Comparison of ENCODE assay signal across 17 cellular contexts in genomic region chr1:116911779-116912469, GRCh38. TPM values are rescaled to one million over a fixed set of nuclear protein-coding genes. Genes with fewer than 3 reads are reported as not detected.
A peak's percentile ranks its signal among the peaks of the same experiment; 100 is the strongest.
DNase-seq lines count a peak whose midpoint lies in the region; ATAC-seq and TF ChIP-seq lines count a peak whose summit lies in the region.
"Had no signal": no experiment of that assay in that cellular context is flagged by ENCODE, and none has a peak within 500 bp of the region (broad histone marks: within the 10 kb centered on the region; RNA-seq: fewer than 3 reads in every experiment).

No MANE protein-coding gene starts in this region.

- H3K27me3 ChIP-seq in SK-N-SH (ENCODE audit: insufficient read depth) (no peaks in the 10 kb centered on the region), WERI-Rb-1 (ENCODE audit: insufficient read depth, low read depth, severe bottlenecking) (peaks cover 8% of the 10 kb centered on the region), hepatocyte (no peaks in the 10 kb centered on the region), smooth muscle cell (ENCODE audit: low read depth) (no peaks in the 10 kb centered on the region)

- no peak for TF ChIP-seq EP300 in SK-N-SH (IDR thresholded peaks at IDR 0.05; ENCODE audit: borderline replicate concordance in 1 of 2, low read depth in 1 of 2, low read length in 1 of 2)

- no peaks in the 10 kb centered on the region for H3K9me2 ChIP-seq in SK-N-SH
- no peaks in the 10 kb centered on the region for H3K9me2 ChIP-seq in hepatocyte (replicated peaks; ENCODE audit: insufficient read depth)

- H4K20me1 ChIP-seq in SK-N-SH (ENCODE audit: insufficient read depth) (no peaks in the 10 kb centered on the region), hepatocyte (ENCODE audit: insufficient read depth, poor library complexity, severe bottlenecking) (no peaks in the 10 kb centered on the region), smooth muscle cell (ENCODE audit: low read depth) (peaks cover 51% of the 10 kb centered on the region)

- H3K9ac ChIP-seq in SK-N-SH (no peak overlapping the region), smooth muscle cell (ENCODE audit: low read depth) (no peak overlapping the region)

- 83% methylated on average over 6 of the region's 6 CpGs for WGBS in SK-N-SH (ENCODE audit: low lambda C conversion rate)
- WGBS in hepatocyte (ENCODE audit: low lambda C conversion rate, missing lambda C conversion rate): 50% methylated on average over 6 of the region's 6 CpGs
- WGBS in smooth muscle cell (ENCODE audit: low lambda C conversion rate): 68% methylated on average over 6 of the region's 6 CpGs

- no peak for TF ChIP-seq CTCF in SK-N-SH (IDR thresholded peaks at IDR 0.05)
- no peak for TF ChIP-seq CTCF in WERI-Rb-1 (IDR thresholded peaks at IDR 0.05; ENCODE audit: low read depth, low read length)
- TF ChIP-seq CTCF in hepatocyte (IDR thresholded peaks at IDR 0.05; ENCODE audit: poor library complexity): no peak
- no peak for TF ChIP-seq CTCF in smooth muscle cell (IDR thresholded peaks at IDR 0.05; ENCODE audit: borderline replicate concordance, insufficient read depth, poor library complexity, severe bottlenecking)

- H3K4me3 ChIP-seq in SK-N-SH (ENCODE audit: low read depth in 2 of 2, low read length in 1 of 2) (no peak overlapping the region), WERI-Rb-1 (ENCODE audit: low read depth, low read length) (no peak overlapping the region), hepatocyte (no peak overlapping the region), smooth muscle cell (peak overlapping the region; percentile 91)

- CTCF ChIA-PET in SK-N-SH (lab: Yijun Ruan, JAX): interaction anchor here (0.6 to 2.0 kb wide), 9 partner anchors 22 to 773 kb away, joined by 3 to 6 read pairs (median 3); no protein-coding TSS in a partner anchor

- H3K4me1 ChIP-seq in SK-N-SH (ENCODE audit: control insufficient read depth in 1 of 2, insufficient read depth in 2 of 2, low read depth in 1 of 2, low read length in 1 of 2) (peaks cover 0 to 48% of the 10 kb centered on the region in 2 experiments; a peak in 2 of 4 replicates), hepatocyte (ENCODE audit: insufficient read depth) (peaks cover 17% of the 10 kb centered on the region), smooth muscle cell (ENCODE audit: low read depth) (peaks cover 29% of the 10 kb centered on the region)
- H3K4me1 ChIP-seq: psoas muscle had no signal

- DNase-seq in SK-N-SH: no peak
- peak; percentile 39 for DNase-seq in WERI-Rb-1
- DNase-seq in hepatocyte (ENCODE audit: low spot score): no peak
- DNase-seq in smooth muscle cell (lab: John Stamatoyannopoulos, UW; ENCODE audit: unreplicated experiment): no peak
- DNase-seq in NCI-H1105 treated with DMSO at 0.1 percent for 48 hours (lab: John Stamatoyannopoulos, UW): no peak
- DNase-seq: activated CD8-positive, alpha-beta T cell treated with anti-CD3 and anti-CD28 coated beads for 36 hours; activated effector memory CD4-positive, alpha-beta T cell treated with anti-CD3 and anti-CD28 coated beads, Interleukin-2, amount 50 U/mL, for 16 hours; CD4-positive, alpha-beta memory T cell; GF-D8; naive thymus-derived CD8-positive, alpha-beta T cell; NCI-H2171 treated with DMSO at 0.1 percent for 48 hours; psoas muscle; stimulated activated CD4-positive, alpha-beta T cell treated with anti-CD3 and anti-CD28 coated beads, Interleukin-2, amount 100 ng/mL, for 24 hours had no signal

- ATAC-seq in SK-N-SH treated with all-trans-retinoic acid at 6 μM for 48 hours (no peak), GM19463 (IDR thresholded peaks at IDR 0.05; ENCODE audit: unreplicated experiment) (no peak), HG03025 (IDR thresholded peaks at IDR 0.05; ENCODE audit: low FRiP score, unreplicated experiment) (no peak)
- ATAC-seq: activated CD8-positive, alpha-beta T cell treated with anti-CD3 and anti-CD28 coated beads for 36 hours; naive thymus-derived CD8-positive, alpha-beta T cell; psoas muscle had no signal

- POLR2A ChIA-PET in SK-N-SH (lab: Yijun Ruan, JAX): interaction anchor here (0.8 to 1.4 kb wide), 4 partner anchors 9 to 86 kb away, joined by 3 to 5 read pairs (median 3); no protein-coding TSS in a partner anchor

- TF ChIP-seq RAD21 in SK-N-SH (IDR thresholded peaks at IDR 0.05; ENCODE audit: low read length): peak; percentile 31; the same call in 1 of the 2 replicates

- H3K79me2 ChIP-seq in SK-N-SH (ENCODE audit: insufficient read depth): no peaks in the 10 kb centered on the region
- H3K79me2 ChIP-seq in hepatocyte: peaks cover 56% of the 10 kb centered on the region
- peaks cover 57% of the 10 kb centered on the region for H3K79me2 ChIP-seq in smooth muscle cell (ENCODE audit: low read depth)

- no peaks in the 10 kb centered on the region for H3K36me3 ChIP-seq in SK-N-SH (replicated peaks in 1 of 2; ENCODE audit: control insufficient read depth in 1 of 2, insufficient read depth in 2 of 2, low read length in 1 of 2)
- no peaks in the 10 kb centered on the region for H3K36me3 ChIP-seq in WERI-Rb-1
- H3K36me3 ChIP-seq in hepatocyte (replicated peaks; ENCODE audit: insufficient read depth, low read depth): no peaks in the 10 kb centered on the region
- H3K36me3 ChIP-seq in smooth muscle cell (ENCODE audit: low read depth): no peaks in the 10 kb centered on the region

- H3K4me2 ChIP-seq in SK-N-SH (peak overlapping the region; percentile 86; the same call in 1 of the 2 replicates), hepatocyte (peak overlapping the region; percentile 81), smooth muscle cell (peak overlapping the region; percentile 99)

- H3K9me3 ChIP-seq in SK-N-SH (no peaks in the 10 kb centered on the region), WERI-Rb-1 (ENCODE audit: severe bottlenecking) (no peaks in the 10 kb centered on the region), hepatocyte (ENCODE audit: low read depth) (no peaks in the 10 kb centered on the region), smooth muscle cell (replicated peaks; ENCODE audit: low read depth) (no peaks in the 10 kb centered on the region)
- H3K9me3 ChIP-seq: psoas muscle had no signal

- H3K27ac ChIP-seq in SK-N-SH (ENCODE audit: low read depth in 2 of 2, low read length in 1 of 2) (no peak overlapping the region), WERI-Rb-1 (no peak overlapping the region), hepatocyte (no peak overlapping the region), smooth muscle cell (ENCODE audit: low read depth) (peak overlapping the region; percentile 69)
- H3K27ac ChIP-seq: 22Rv1, psoas muscle had no signal

- H2AFZ ChIP-seq in SK-N-SH (ENCODE audit: low read depth): no peak overlapping the region
- H2AFZ ChIP-seq in hepatocyte: no peak overlapping the region
- no peak overlapping the region for H2AFZ ChIP-seq in smooth muscle cell (ENCODE audit: low read depth)

- H3F3A ChIP-seq in SK-N-SH (replicated peaks; ENCODE audit: insufficient read depth) (no peaks in the 10 kb centered on the region), smooth muscle cell (ENCODE audit: low read depth) (peaks cover 9% of the 10 kb centered on the region)

TF ChIP-seq in SK-N-SH, 30 proteins besides CTCF, POLR2A, EP300 and RAD21 (continues in another document):
- TF ChIP-seq TAF1 (IDR thresholded peaks at IDR 0.05; ENCODE audit: borderline replicate concordance, low read depth, low read length) (no peak), MAX (IDR thresholded peaks at IDR 0.05; ENCODE audit: low read depth) (no peak), POLR2AphosphoS5 (IDR thresholded peaks at IDR 0.05; ENCODE audit: low read depth, low read length) (no peak), PBX3 (IDR thresholded peaks at IDR 0.05) (no peak), FOSL2 (IDR thresholded peaks at IDR 0.05; ENCODE audit: borderline replicate concordance, low read depth) (no peak), TEAD4 (IDR thresholded peaks at IDR 0.05; ENCODE audit: borderline replicate concordance, insufficient read depth) (no peak)

TF ChIP-seq in SK-N-SH treated with all-trans-retinoic acid at 6 μM for 48 hours, 23 proteins besides CTCF, POLR2A, EP300 and RAD21:
- TF ChIP-seq ZNF8 (CRISPR knock-in tag; IDR thresholded peaks at IDR 0.05) (no peak), ZC3H10 (CRISPR knock-in tag; IDR thresholded peaks at IDR 0.05) (no peak), TCF4 (CRISPR knock-in tag; IDR thresholded peaks at IDR 0.05; ENCODE audit: borderline replicate concordance) (no peak), CSDC2 (CRISPR knock-in tag; IDR thresholded peaks at IDR 0.05) (no peak), CREB5 (CRISPR knock-in tag; IDR thresholded peaks at IDR 0.05; ENCODE audit: low read depth) (no peak), PPARA (CRISPR knock-in tag; IDR thresholded peaks at IDR 0.05; ENCODE audit: borderline replicate concordance) (no peak), BACH2 (CRISPR knock-in tag; IDR thresholded peaks at IDR 0.05; ENCODE audit: borderline replicate concordance) (no peak), GLIS3 (CRISPR knock-in tag; IDR thresholded peaks at IDR 0.05) (no peak), ZNF565 (CRISPR knock-in tag; conservative IDR thresholded peaks at IDR 0.05; ENCODE audit: low read depth) (no peak), RARB (CRISPR knock-in tag; IDR thresholded peaks at IDR 0.05) (no peak), ZFP3 (CRISPR knock-in tag; IDR thresholded peaks at IDR 0.05) (no peak), OSR1 (CRISPR knock-in tag; IDR thresholded peaks at IDR 0.05) (no peak)

RNA-seq across cellular contexts. Expression of gene PTGFRN, which starts 2.2 kb away (rescaled TPM):
- 20.7 and 22.4 TPM in 2 replicates for polyA plus RNA-seq in SK-N-SH (2012; rRNA removed)
- 23.2 and 25.5 TPM in 2 replicates for polyA plus RNA-seq in SK-N-SH (2012; cell fraction: cytosol; rRNA removed)
- 10.0 and 12.4 TPM in 2 replicates for polyA plus RNA-seq in SK-N-SH (2012; cell fraction: nucleus; rRNA removed)
- total RNA-seq in hepatocyte: 31.0 and 37.7 TPM in 2 replicates
- polyA plus RNA-seq in hepatocyte: 16.0 and 16.6 TPM in 2 replicates
- total RNA-seq in smooth muscle cell: 97.9 and 152 TPM in 2 replicates
- polyA plus RNA-seq in smooth muscle cell: 62.6 and 64.2 TPM in 2 replicates
